ENCODE assay signal across 21 cellular contexts in genomic region chr3:121228971-121229370, GRCh38.
"Had no signal": no experiment of that assay in that cellular context is flagged by ENCODE, and none has a peak within 500 bp of the region (broad histone marks: within the 10 kb centered on the region; RNA-seq: fewer than 3 reads in every experiment).

No MANE protein-coding gene starts in this region.

- H3K27ac Mint-ChIP-seq: effector memory CD8-positive, alpha-beta T cell; natural killer cell; stimulated activated naive B cell treated with anti-CD40 and anti-IgM and Interleukin-4, amounts not matched to agents 10 μg/mL and 1 μg/mL and 100 μg/mL, for 72 hours; stimulated activated naive CD8-positive, alpha-beta T cell treated with anti-CD3 and anti-CD28 coated beads, Interleukin-15, amount 100 ng/mL, for 72 hours had no signal

- DNase-seq: effector memory CD8-positive, alpha-beta T cell; gastrocnemius medialis; islet precursor cell; mammary epithelial cell; mucosa of descending colon; natural killer cell; posterior cingulate gyrus; sigmoid colon; stimulated activated CD4-positive, alpha-beta T cell treated with anti-CD3 and anti-CD28 coated beads, Interleukin-2, amount 100 ng/mL, for 24 hours; stimulated activated CD4-positive, alpha-beta T cell treated with anti-CD3 and anti-CD28 coated beads, Interleukin-4, amount 100 ng/mL, for 4 hours; stimulated activated naive B cell treated with anti-CD40 and anti-IgM and Interleukin-4, amounts not matched to agents 10 μg/mL and 1 μg/mL and 100 μg/mL, for 72 hours; stimulated activated naive CD8-positive, alpha-beta T cell treated with anti-CD3 and anti-CD28 coated beads, Interleukin-15, amount 100 ng/mL, for 72 hours; testis; upper lobe of right lung had no signal

- H3K4me1 Mint-ChIP-seq: natural killer cell; neural crest cell; stimulated activated naive B cell treated with anti-CD40 and anti-IgM and Interleukin-4, amounts not matched to agents 10 μg/mL and 1 μg/mL and 100 μg/mL, for 72 hours; stimulated activated naive CD8-positive, alpha-beta T cell treated with anti-CD3 and anti-CD28 coated beads, Interleukin-15, amount 100 ng/mL, for 72 hours had no signal

- H3K27me3 Mint-ChIP-seq: effector memory CD8-positive, alpha-beta T cell; stimulated activated naive B cell treated with anti-CD40 and anti-IgM and Interleukin-4, amounts not matched to agents 10 μg/mL and 1 μg/mL and 100 μg/mL, for 72 hours; stimulated activated naive CD8-positive, alpha-beta T cell treated with anti-CD3 and anti-CD28 coated beads, Interleukin-15, amount 100 ng/mL, for 72 hours had no signal

- H3K27me3 ChIP-seq: esophagus muscularis mucosa, gastrocnemius medialis, right atrium auricular region, sigmoid colon, testis, tibial nerve, upper lobe of right lung, vagina had no signal

- H3K4me3 Mint-ChIP-seq: effector memory CD8-positive, alpha-beta T cell; natural killer cell; neural crest cell; stimulated activated naive B cell treated with anti-CD40 and anti-IgM and Interleukin-4, amounts not matched to agents 10 μg/mL and 1 μg/mL and 100 μg/mL, for 72 hours; stimulated activated naive CD8-positive, alpha-beta T cell treated with anti-CD3 and anti-CD28 coated beads, Interleukin-15, amount 100 ng/mL, for 72 hours had no signal

- H3K9me3 Mint-ChIP-seq: effector memory CD8-positive, alpha-beta T cell; neural crest cell; stimulated activated naive B cell treated with anti-CD40 and anti-IgM and Interleukin-4, amounts not matched to agents 10 μg/mL and 1 μg/mL and 100 μg/mL, for 72 hours; stimulated activated naive CD8-positive, alpha-beta T cell treated with anti-CD3 and anti-CD28 coated beads, Interleukin-15, amount 100 ng/mL, for 72 hours had no signal

- H3K9me3 ChIP-seq: esophagus muscularis mucosa, gastrocnemius medialis, mucosa of descending colon, right atrium auricular region, sigmoid colon, testis, tibial nerve, upper lobe of right lung, vagina had no signal

- H3K4me3 ChIP-seq: esophagus muscularis mucosa, gastrocnemius medialis, mucosa of descending colon, right atrium auricular region, sigmoid colon, skin epidermis, testis, tibial nerve, upper lobe of right lung, vagina had no signal

- H3K36me3 Mint-ChIP-seq: natural killer cell; stimulated activated naive B cell treated with anti-CD40 and anti-IgM and Interleukin-4, amounts not matched to agents 10 μg/mL and 1 μg/mL and 100 μg/mL, for 72 hours had no signal

- H3K36me3 ChIP-seq: esophagus muscularis mucosa, gastrocnemius medialis, right atrium auricular region, sigmoid colon, tibial nerve, upper lobe of right lung, vagina had no signal

- H3K4me1 ChIP-seq: esophagus muscularis mucosa, gastrocnemius medialis, right atrium auricular region, sigmoid colon, testis, tibial nerve, upper lobe of right lung, vagina had no signal

- H3K27ac ChIP-seq: epithelial cell of prostate, esophagus muscularis mucosa, gastrocnemius medialis, right atrium auricular region, sigmoid colon, skin epidermis, testis, tibial nerve, upper lobe of right lung, vagina had no signal
